In the genomic region with DNA sequence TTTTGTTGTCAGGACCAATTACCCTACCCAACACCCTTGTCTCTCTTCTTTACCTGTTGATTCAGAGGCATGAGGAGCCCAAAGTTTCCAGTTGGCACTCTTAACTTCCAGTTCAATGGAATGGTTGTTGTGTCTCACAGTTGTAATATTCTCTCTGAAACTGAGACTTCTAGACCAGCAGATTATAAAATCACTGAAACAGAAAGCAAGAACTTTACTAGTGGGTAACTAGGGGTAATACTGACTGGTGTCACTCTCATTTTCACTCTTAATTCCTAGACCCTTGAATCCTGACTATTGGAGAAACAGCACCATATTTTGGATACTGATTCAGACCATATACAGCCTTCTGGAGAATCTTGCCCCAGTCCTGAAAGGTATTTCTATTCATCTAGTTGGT, we compare ENCODE assay signal across 24 cellular contexts.
A peak's percentile ranks its signal among the peaks of the same experiment; 100 is the strongest.
DNase-seq lines count a peak whose midpoint lies in the region; ATAC-seq, FAIRE-seq and TF ChIP-seq lines count a peak whose summit lies in the region.
"Had no signal": no experiment of that assay in that cellular context is flagged by ENCODE, and none has a peak within 500 bp of the region (broad histone marks: within the 10 kb centered on the region; RNA-seq: fewer than 3 reads in every experiment).

No MANE protein-coding gene starts in this region.

- H3K9me3 ChIP-seq in small intestine (ENCODE audit: control insufficient read depth, low read depth) (no peaks in the 10 kb centered on the region), neural progenitor cell (ENCODE audit: low read depth) (no peaks in the 10 kb centered on the region)
- H3K9me3 ChIP-seq: ascending aorta, SJSA1, upper lobe of left lung had no signal

- no peak overlapping the region for H3K9ac ChIP-seq in neural progenitor cell
- H3K9ac ChIP-seq: BLaER1 treated with 17β-estradiol and CSF1 and Interleukin-3, amounts not matched to agents 10 nM and 100 nM had no signal

- H3K36me3 ChIP-seq in small intestine (ENCODE audit: control insufficient read depth in 2 of 2, insufficient read depth in 2 of 2, low read length in 2 of 2): no peaks in the 10 kb centered on the region
- no peaks in the 10 kb centered on the region for H3K36me3 ChIP-seq in neural progenitor cell
- H3K36me3 ChIP-seq: ascending aorta; BLaER1 treated with 17β-estradiol and CSF1 and Interleukin-3, amounts not matched to agents 10 nM and 100 nM; SJSA1; upper lobe of left lung had no signal

- no peaks in the 10 kb centered on the region for H3K27me3 Mint-ChIP-seq in neural progenitor cell (ENCODE audit: insufficient read depth, low read depth)

- no peaks in the 10 kb centered on the region for H3K4me1 ChIP-seq in small intestine (ENCODE audit: control insufficient read depth in 2 of 2, insufficient read depth in 1 of 2, low read depth in 1 of 2, low read length in 1 of 2)
- peaks cover 5% of the 10 kb centered on the region for H3K4me1 ChIP-seq in neural progenitor cell
- H3K4me1 ChIP-seq: ascending aorta; BLaER1 treated with 17β-estradiol and CSF1 and Interleukin-3, amounts not matched to agents 10 nM and 100 nM; SJSA1; upper lobe of left lung had no signal

- H3K79me2 ChIP-seq in neural progenitor cell (ENCODE audit: low read depth): no peaks in the 10 kb centered on the region
- H3K79me2 ChIP-seq: hepatocyte had no signal

- H3K4me2 ChIP-seq in neural progenitor cell: no peak overlapping the region
- H3K4me2 ChIP-seq: BLaER1 treated with 17β-estradiol and CSF1 and Interleukin-3, amounts not matched to agents 10 nM and 100 nM; hepatocyte had no signal

- H3K36me3 Mint-ChIP-seq in neural progenitor cell: no peaks in the 10 kb centered on the region
- H3K36me3 Mint-ChIP-seq: memory B cell had no signal

- TF ChIP-seq CTCF in neural progenitor cell (IDR thresholded peaks at IDR 0.05): no peak

- no peak overlapping the region for H3K27ac ChIP-seq in small intestine (ENCODE audit: low read depth in 1 of 2, low read length in 1 of 2)
- no peak overlapping the region for H3K27ac ChIP-seq in neural progenitor cell
- H3K27ac ChIP-seq: ascending aorta; BLaER1 treated with 17β-estradiol and CSF1 and Interleukin-3, amounts not matched to agents 10 nM and 100 nM; hepatocyte; SJSA1; upper lobe of left lung had no signal

- no peak overlapping the region for H3K4me3 ChIP-seq in small intestine (ENCODE audit: low read depth in 1 of 2, low read length in 2 of 2)
- H3K4me3 ChIP-seq in neural progenitor cell: no peak overlapping the region
- H3K4me3 ChIP-seq: ascending aorta; BLaER1 treated with 17β-estradiol and CSF1 and Interleukin-3, amounts not matched to agents 10 nM and 100 nM; hepatocyte; SJSA1; upper lobe of left lung had no signal

- peaks cover 8% of the 10 kb centered on the region for H3K4me1 Mint-ChIP-seq in neural progenitor cell
- H3K4me1 Mint-ChIP-seq: memory B cell, nephron progenitor cell had no signal

- peak; percentile 67 for ATAC-seq in GM18502 (IDR thresholded peaks at IDR 0.05; ENCODE audit: poor library complexity, unreplicated experiment)
- ATAC-seq in GM19438 (IDR thresholded peaks at IDR 0.05; ENCODE audit: low read depth, unreplicated experiment): peak; percentile 57
- ATAC-seq in GM21786 (IDR thresholded peaks at IDR 0.05; ENCODE audit: unreplicated experiment): peak; percentile 43
- peak; percentile 32 for ATAC-seq in HG03108 (IDR thresholded peaks at IDR 0.05; ENCODE audit: unreplicated experiment)

- H3K4me3 Mint-ChIP-seq in neural progenitor cell: no peak overlapping the region
- H3K4me3 Mint-ChIP-seq: endodermal cell, memory B cell, nephron progenitor cell had no signal

- H3K27me3 ChIP-seq in small intestine (ENCODE audit: control insufficient read depth in 2 of 2, insufficient read depth in 2 of 2, low read length in 2 of 2) (no peaks in the 10 kb centered on the region), neural progenitor cell (peaks cover 5% of the 10 kb centered on the region)
- H3K27me3 ChIP-seq: ascending aorta; BLaER1 treated with 17β-estradiol and CSF1 and Interleukin-3, amounts not matched to agents 10 nM and 100 nM; hepatocyte; SJSA1; upper lobe of left lung had no signal

- no peaks in the 10 kb centered on the region for H3F3A ChIP-seq in neural progenitor cell (ENCODE audit: low read depth)

- peaks cover 11% of the 10 kb centered on the region for H3K9me3 Mint-ChIP-seq in neural progenitor cell
- H3K9me3 Mint-ChIP-seq: endodermal cell, memory B cell, nephron progenitor cell had no signal

- no peak overlapping the region for H2AFZ ChIP-seq in neural progenitor cell (replicated peaks)
- H2AFZ ChIP-seq: hepatocyte had no signal

- no peak for DNase-seq in glomerular visceral epithelial cell (ENCODE audit: extremely low spot score)
- no peak for DNase-seq in small intestine
- no peak for DNase-seq in neural progenitor cell (ENCODE audit: low spot score)
- DNase-seq in stimulated activated CD4-positive, alpha-beta T cell treated with anti-CD3 and anti-CD28 coated beads, Interleukin-1b, Interleukin-23, amount 100 ng/mL, for 48 hours: no peak
- DNase-seq: activated CD8-positive, alpha-beta memory T cell treated with anti-CD3 and anti-CD28 coated beads, Interleukin-2, amount 50 U/mL, for 4 hours; DMS 273 treated with DMSO at 0.1 percent for 48 hours; endodermal cell; NCI-H187; NCI-H446; nephron progenitor cell; stimulated activated naive CD4-positive, alpha-beta T cell treated with Interleukin-2 at 50 U/mL for 16 hours; upper lobe of left lung had no signal

- H3K27ac Mint-ChIP-seq in neural progenitor cell: no peak overlapping the region
- H3K27ac Mint-ChIP-seq: endodermal cell, memory B cell, nephron progenitor cell had no signal

- no peaks in the 10 kb centered on the region for H4K20me1 ChIP-seq in neural progenitor cell (ENCODE audit: low read depth)
- H4K20me1 ChIP-seq: BLaER1 treated with 17β-estradiol and CSF1 and Interleukin-3, amounts not matched to agents 10 nM and 100 nM had no signal

- FAIRE-seq in small intestine (lab: Jason Lieb, UNC): no peak
- FAIRE-seq: A204.1, H54, keratinocyte had no signal
